In the genomic region with DNA sequence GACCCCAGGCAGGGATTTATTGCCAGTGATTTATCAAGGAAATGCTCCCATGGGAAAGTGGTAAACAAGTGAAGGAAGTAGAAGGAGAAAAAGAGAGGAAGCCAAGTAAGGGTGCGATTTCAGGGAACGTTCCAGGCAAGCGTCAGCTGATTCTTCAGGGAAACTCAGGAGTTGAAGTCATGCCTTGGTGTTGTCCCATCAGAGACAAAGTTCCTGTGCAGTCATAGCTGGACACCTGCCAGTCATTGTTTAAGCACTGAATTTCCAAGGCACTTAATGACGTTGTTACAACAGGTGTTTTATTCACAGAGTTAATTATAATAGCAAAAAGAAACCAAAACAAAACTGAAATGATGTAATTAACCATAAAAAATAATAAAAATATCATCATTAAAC, we compare ENCODE assay signal across 15 cellular contexts.
A peak's percentile ranks its signal among the peaks of the same experiment; 100 is the strongest.
DNase-seq lines count a peak whose midpoint lies in the region; ATAC-seq and TF ChIP-seq lines count a peak whose summit lies in the region.
"Had no signal": no experiment of that assay in that cellular context is flagged by ENCODE, and none has a peak within 500 bp of the region (broad histone marks: within the 10 kb centered on the region; RNA-seq: fewer than 3 reads in every experiment).

No MANE protein-coding gene starts in this region.

- DNase-seq in astrocyte of the hippocampus (ENCODE audit: low read depth, low spot score): peak; percentile 16
- DNase-seq in left cardiac atrium: peak; percentile 51
- peak; percentile 27 for DNase-seq in retinal pigment epithelial cell (ENCODE audit: low read depth)
- no peak for DNase-seq in upper lobe of left lung
- DNase-seq: activated CD4-positive, alpha-beta memory T cell treated with anti-CD3 and anti-CD28 coated beads for 36 hours; activated naive CD8-positive, alpha-beta T cell treated with anti-CD3 and anti-CD28 coated beads, Interleukin-2, amount 10 ng/mL, durations not matched to agents 7 days and 5 days; activated T-cell treated with anti-CD3 and anti-CD28 coated beads, Interleukin-2, amount 50 U/mL, for 4 hours; DMS 273 treated with DMSO at 0.1 percent for 48 hours; kidney; NCI-H2029 had no signal

- TF ChIP-seq EP300 in Ishikawa (IDR thresholded peaks at IDR 0.05; ENCODE audit: borderline replicate concordance): no peak
- no peak for TF ChIP-seq EP300 in upper lobe of left lung (IDR thresholded peaks at IDR 0.05)

- no peaks in the 10 kb centered on the region for H3K27me3 ChIP-seq in upper lobe of left lung
- H3K27me3 ChIP-seq: BLaER1, esophagus muscularis mucosa had no signal

- H3K4me3 ChIP-seq in retinal pigment epithelial cell (ENCODE audit: low read length): no peak overlapping the region
- H3K4me3 ChIP-seq in upper lobe of left lung: no peak overlapping the region
- H3K4me3 ChIP-seq: BLaER1, esophagus muscularis mucosa had no signal

- no peak for TF ChIP-seq RAD21 in Ishikawa (IDR thresholded peaks at IDR 0.05; ENCODE audit: low read depth)

- ATAC-seq in left cardiac atrium: peak; percentile 30 to 53
- no peak for ATAC-seq in HG03196 (IDR thresholded peaks at IDR 0.05; ENCODE audit: unreplicated experiment)
- no peak for ATAC-seq in upper lobe of left lung (ENCODE audit: low FRiP score in 2 of 2)
- no peak for ATAC-seq in GM18505 (IDR thresholded peaks at IDR 0.05; ENCODE audit: unreplicated experiment)

- no peaks in the 10 kb centered on the region for H3K36me3 ChIP-seq in upper lobe of left lung
- H3K36me3 ChIP-seq: BLaER1, esophagus muscularis mucosa had no signal

- intact Hi-C loops in left cardiac atrium (cut with DNase I): no loop called here

- no peaks in the 10 kb centered on the region for H3K9me3 ChIP-seq in upper lobe of left lung
- H3K9me3 ChIP-seq: BLaER1, esophagus muscularis mucosa had no signal

- TF ChIP-seq CTCF in retinal pigment epithelial cell (conservative IDR thresholded peaks at IDR 0.05; ENCODE audit: low read depth, low read length) (no peak), upper lobe of left lung (IDR thresholded peaks at IDR 0.05) (no peak)

- 29 to 38% methylated on average over 4 of the region's 4 CpGs for WGBS in upper lobe of left lung, 2 donors

- TF ChIP-seq POLR2A in upper lobe of left lung (IDR thresholded peaks at IDR 0.05) (no peak), GM18505 (IDR thresholded peaks at IDR 0.05; ENCODE audit: borderline replicate concordance, extremely low read depth, insufficient read depth, insufficient read length) (no peak)

- H3K27ac ChIP-seq in upper lobe of left lung: no peak overlapping the region
- H3K27ac ChIP-seq: BLaER1, esophagus muscularis mucosa had no signal

- H3K4me1 ChIP-seq in upper lobe of left lung: peaks cover 0 to 5% (median 0%) of the 10 kb centered on the region in 4 donors
- H3K4me1 ChIP-seq: BLaER1, esophagus muscularis mucosa had no signal

TF ChIP-seq in Ishikawa, 13 proteins besides CTCF, POLR2A, EP300 and RAD21:
- no peak for TF ChIP-seq TCF12 (IDR thresholded peaks at IDR 0.05; ENCODE audit: low read depth)
- TF ChIP-seq NFIC (IDR thresholded peaks at IDR 0.05): peak; percentile 44; the same call in 1 of the 2 replicates

Comparison
In these comparisons a context has a peak if more than half of its experiments do, and no peak if none do; other contexts are left out.
1. DNase-seq: peak in astrocyte of the hippocampus (single experiment), left cardiac atrium (single experiment) and retinal pigment epithelial cell (single experiment); none in upper lobe of left lung (0 of 2).
2. ATAC-seq: peak in left cardiac atrium (2 of 2); none in HG03196 (single experiment), upper lobe of left lung (0 of 2) and GM18505 (single experiment).